In genomic region chr9:12794024-12794799, GRCh38 we compare ENCODE assay signal across 1 cellular context.
TF ChIP-seq lines count a peak whose summit lies in the region.

No MANE protein-coding gene starts in this region.

TF ChIP-seq in HEK293, 187 proteins besides CTCF, POLR2A, EP300 and RAD21 (continued from another document and continues in another):
- TF ChIP-seq TRIM28 (IDR thresholded peaks at IDR 0.05; ENCODE audit: borderline replicate concordance, low read length) = no peak
- no peak for TF ChIP-seq ZNF248 (tag by site-specific recombination; IDR thresholded peaks at IDR 0.05)
- TF ChIP-seq, protein P1, sequence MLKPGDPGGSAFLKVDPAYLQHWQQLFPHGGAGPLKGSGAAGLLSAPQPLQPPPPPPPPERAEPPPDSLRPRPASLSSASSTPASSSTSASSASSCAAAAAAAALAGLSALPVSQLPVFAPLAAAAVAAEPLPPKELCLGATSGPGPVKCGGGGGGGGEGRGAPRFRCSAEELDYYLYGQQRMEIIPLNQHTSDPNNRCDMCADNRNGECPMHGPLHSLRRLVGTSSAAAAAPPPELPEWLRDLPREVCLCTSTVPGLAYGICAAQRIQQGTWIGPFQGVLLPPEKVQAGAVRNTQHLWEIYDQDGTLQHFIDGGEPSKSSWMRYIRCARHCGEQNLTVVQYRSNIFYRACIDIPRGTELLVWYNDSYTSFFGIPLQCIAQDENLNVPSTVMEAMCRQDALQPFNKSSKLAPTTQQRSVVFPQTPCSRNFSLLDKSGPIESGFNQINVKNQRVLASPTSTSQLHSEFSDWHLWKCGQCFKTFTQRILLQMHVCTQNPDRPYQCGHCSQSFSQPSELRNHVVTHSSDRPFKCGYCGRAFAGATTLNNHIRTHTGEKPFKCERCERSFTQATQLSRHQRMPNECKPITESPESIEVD (tag by site-specific recombination; IDR thresholded peaks at IDR 0.05) = peak; percentile 85
- TF ChIP-seq, protein P2, sequence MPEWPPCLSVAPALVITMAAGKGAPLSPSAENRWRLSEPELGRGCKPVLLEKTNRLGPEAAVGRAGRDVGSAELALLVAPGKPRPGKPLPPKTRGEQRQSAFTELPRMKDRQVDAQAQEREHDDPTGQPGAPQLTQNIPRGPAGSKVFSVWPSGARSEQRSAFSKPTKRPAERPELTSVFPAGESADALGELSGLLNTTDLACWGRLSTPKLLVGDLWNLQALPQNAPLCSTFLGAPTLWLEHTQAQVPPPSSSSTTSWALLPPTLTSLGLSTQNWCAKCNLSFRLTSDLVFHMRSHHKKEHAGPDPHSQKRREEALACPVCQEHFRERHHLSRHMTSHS (tag by site-specific recombination; IDR thresholded peaks at IDR 0.05) = no peak
- no peak for TF ChIP-seq ZBTB8A (tag by site-specific recombination; IDR thresholded peaks at IDR 0.05)
- TF ChIP-seq ZNF629 (tag by site-specific recombination; IDR thresholded peaks at IDR 0.05) = no peak
- no peak for TF ChIP-seq ZNF423 (tag by site-specific recombination; IDR thresholded peaks at IDR 0.05)
- TF ChIP-seq ZSCAN30 (tag by site-specific recombination; IDR thresholded peaks at IDR 0.05) = no peak
- TF ChIP-seq ZFP37 (tag by site-specific recombination; IDR thresholded peaks at IDR 0.05) = no peak
- TF ChIP-seq PATZ1 (tag by site-specific recombination; IDR thresholded peaks at IDR 0.05) = no peak
- TF ChIP-seq PRDM1 (tag by site-specific recombination; IDR thresholded peaks at IDR 0.05) = no peak
- no peak for TF ChIP-seq ZNF133 (tag by site-specific recombination; IDR thresholded peaks at IDR 0.05)
- no peak for TF ChIP-seq ZNF626 (tag by site-specific recombination; IDR thresholded peaks at IDR 0.05)
- no peak for TF ChIP-seq ZNF335 (tag by site-specific recombination; conservative IDR thresholded peaks at IDR 0.05)
- TF ChIP-seq ZNF677 (tag by site-specific recombination; IDR thresholded peaks at IDR 0.05) = no peak
- peak; percentile 44; the same call in 1 of the 2 replicates for TF ChIP-seq ZNF366 (tag by site-specific recombination; conservative IDR thresholded peaks at IDR 0.05)
- no peak for TF ChIP-seq ZFP41 (tag by site-specific recombination; IDR thresholded peaks at IDR 0.05; ENCODE audit: borderline replicate concordance)
- TF ChIP-seq ZNF157 (tag by site-specific recombination; IDR thresholded peaks at IDR 0.05) = no peak
- TF ChIP-seq ZNF10 (tag by site-specific recombination; IDR thresholded peaks at IDR 0.05) = no peak
- TF ChIP-seq ZNF514 (tag by site-specific recombination; IDR thresholded peaks at IDR 0.05) = no peak
- TF ChIP-seq, protein P3, sequence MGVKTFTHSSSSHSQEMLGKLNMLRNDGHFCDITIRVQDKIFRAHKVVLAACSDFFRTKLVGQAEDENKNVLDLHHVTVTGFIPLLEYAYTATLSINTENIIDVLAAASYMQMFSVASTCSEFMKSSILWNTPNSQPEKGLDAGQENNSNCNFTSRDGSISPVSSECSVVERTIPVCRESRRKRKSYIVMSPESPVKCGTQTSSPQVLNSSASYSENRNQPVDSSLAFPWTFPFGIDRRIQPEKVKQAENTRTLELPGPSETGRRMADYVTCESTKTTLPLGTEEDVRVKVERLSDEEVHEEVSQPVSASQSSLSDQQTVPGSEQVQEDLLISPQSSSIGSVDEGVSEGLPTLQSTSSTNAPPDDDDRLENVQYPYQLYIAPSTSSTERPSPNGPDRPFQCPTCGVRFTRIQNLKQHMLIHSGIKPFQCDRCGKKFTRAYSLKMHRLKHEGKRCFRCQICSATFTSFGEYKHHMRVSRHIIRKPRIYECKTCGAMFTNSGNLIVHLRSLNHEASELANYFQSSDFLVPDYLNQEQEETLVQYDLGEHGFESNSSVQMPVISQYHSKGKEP (tag by site-specific recombination; IDR thresholded peaks at IDR 0.05) = no peak
- no peak for TF ChIP-seq ZNF26 (tag by site-specific recombination; IDR thresholded peaks at IDR 0.05)
- TF ChIP-seq ZNF211 (tag by site-specific recombination; IDR thresholded peaks at IDR 0.05; ENCODE audit: low read depth) = no peak
- TF ChIP-seq ZNF311 (tag by site-specific recombination; IDR thresholded peaks at IDR 0.05; ENCODE audit: borderline replicate concordance) = no peak
- no peak for TF ChIP-seq ZSCAN16 (tag by site-specific recombination; IDR thresholded peaks at IDR 0.05)
- TF ChIP-seq, protein P4, sequence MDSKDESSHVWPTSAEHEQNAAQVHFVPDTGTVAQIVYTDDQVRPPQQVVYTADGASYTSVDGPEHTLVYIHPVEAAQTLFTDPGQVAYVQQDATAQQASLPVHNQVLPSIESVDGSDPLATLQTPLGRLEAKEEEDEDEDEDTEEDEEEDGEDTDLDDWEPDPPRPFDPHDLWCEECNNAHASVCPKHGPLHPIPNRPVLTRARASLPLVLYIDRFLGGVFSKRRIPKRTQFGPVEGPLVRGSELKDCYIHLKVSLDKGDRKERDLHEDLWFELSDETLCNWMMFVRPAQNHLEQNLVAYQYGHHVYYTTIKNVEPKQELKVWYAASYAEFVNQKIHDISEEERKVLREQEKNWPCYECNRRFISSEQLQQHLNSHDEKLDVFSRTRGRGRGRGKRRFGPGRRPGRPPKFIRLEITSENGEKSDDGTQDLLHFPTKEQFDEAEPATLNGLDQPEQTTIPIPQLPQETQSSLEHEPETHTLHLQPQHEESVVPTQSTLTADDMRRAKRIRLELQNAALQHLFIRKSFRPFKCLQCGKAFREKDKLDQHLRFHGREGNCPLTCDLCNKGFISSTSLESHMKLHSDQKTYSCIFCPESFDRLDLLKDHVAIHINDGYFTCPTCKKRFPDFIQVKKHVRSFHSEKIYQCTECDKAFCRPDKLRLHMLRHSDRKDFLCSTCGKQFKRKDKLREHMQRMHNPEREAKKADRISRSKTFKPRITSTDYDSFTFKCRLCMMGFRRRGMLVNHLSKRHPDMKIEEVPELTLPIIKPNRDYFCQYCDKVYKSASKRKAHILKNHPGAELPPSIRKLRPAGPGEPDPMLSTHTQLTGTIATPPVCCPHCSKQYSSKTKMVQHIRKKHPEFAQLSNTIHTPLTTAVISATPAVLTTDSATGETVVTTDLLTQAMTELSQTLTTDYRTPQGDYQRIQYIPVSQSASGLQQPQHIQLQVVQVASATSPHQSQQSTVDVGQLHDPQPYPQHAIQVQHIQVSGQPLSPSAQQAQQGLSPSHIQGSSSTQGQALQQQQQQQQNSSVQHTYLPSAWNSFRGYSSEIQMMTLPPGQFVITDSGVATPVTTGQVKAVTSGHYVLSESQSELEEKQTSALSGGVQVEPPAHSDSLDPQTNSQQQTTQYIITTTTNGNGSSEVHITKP (tag by site-specific recombination; IDR thresholded peaks at IDR 0.05) = peak; percentile 36; the same call in 1 of the 2 replicates
- no peak for TF ChIP-seq ZNF292 (tag by site-specific recombination; IDR thresholded peaks at IDR 0.05; ENCODE audit: borderline replicate concordance, low read depth)
- no peak for TF ChIP-seq REPIN1 (tag by site-specific recombination; IDR thresholded peaks at IDR 0.05; ENCODE audit: low read depth)
- TF ChIP-seq ZNF518A (tag by site-specific recombination; conservative IDR thresholded peaks at IDR 0.05; ENCODE audit: low read depth) = no peak
- TF ChIP-seq, protein P5, sequence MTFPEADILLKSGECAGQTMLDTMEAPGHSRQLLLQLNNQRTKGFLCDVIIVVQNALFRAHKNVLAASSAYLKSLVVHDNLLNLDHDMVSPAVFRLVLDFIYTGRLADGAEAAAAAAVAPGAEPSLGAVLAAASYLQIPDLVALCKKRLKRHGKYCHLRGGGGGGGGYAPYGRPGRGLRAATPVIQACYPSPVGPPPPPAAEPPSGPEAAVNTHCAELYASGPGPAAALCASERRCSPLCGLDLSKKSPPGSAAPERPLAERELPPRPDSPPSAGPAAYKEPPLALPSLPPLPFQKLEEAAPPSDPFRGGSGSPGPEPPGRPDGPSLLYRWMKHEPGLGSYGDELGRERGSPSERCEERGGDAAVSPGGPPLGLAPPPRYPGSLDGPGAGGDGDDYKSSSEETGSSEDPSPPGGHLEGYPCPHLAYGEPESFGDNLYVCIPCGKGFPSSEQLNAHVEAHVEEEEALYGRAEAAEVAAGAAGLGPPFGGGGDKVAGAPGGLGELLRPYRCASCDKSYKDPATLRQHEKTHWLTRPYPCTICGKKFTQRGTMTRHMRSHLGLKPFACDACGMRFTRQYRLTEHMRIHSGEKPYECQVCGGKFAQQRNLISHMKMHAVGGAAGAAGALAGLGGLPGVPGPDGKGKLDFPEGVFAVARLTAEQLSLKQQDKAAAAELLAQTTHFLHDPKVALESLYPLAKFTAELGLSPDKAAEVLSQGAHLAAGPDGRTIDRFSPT (tag by site-specific recombination; IDR thresholded peaks at IDR 0.05) = no peak
- 0 out of 2 replicates have a peak, but pooled peaks have one; percentile 57 for TF ChIP-seq ZEB2 (tag by site-specific recombination; IDR thresholded peaks at IDR 0.05)
- TF ChIP-seq ZNF645 (tag by site-specific recombination; IDR thresholded peaks at IDR 0.05) = no peak
- TF ChIP-seq ZBTB17 (tag by site-specific recombination; IDR thresholded peaks at IDR 0.05) = 0 out of 2 replicates have a peak, but pooled peaks have one; percentile 26
- TF ChIP-seq KLF7 (tag by site-specific recombination; IDR thresholded peaks at IDR 0.05; ENCODE audit: borderline replicate concordance) = no peak
- TF ChIP-seq, protein P6, sequence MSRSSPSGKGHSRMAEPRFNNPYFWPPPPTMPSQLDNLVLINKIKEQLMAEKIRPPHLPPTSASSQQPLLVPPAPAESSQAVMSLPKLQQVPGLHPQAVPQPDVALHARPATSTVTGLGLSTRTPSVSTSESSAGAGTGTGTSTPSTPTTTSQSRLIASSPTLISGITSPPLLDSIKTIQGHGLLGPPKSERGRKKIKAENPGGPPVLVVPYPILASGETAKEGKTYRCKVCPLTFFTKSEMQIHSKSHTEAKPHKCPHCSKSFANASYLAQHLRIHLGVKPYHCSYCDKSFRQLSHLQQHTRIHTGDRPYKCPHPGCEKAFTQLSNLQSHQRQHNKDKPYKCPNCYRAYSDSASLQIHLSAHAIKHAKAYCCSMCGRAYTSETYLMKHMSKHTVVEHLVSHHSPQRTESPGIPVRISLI (tag by site-specific recombination; IDR thresholded peaks at IDR 0.05) = 0 out of 2 replicates have a peak, but pooled peaks have one; percentile 56
- TF ChIP-seq HOXD13 (CRISPR knock-in tag; IDR thresholded peaks at IDR 0.05; ENCODE audit: borderline replicate concordance) = no peak
- no peak for TF ChIP-seq ZNF324 (tag by site-specific recombination; IDR thresholded peaks at IDR 0.05)
- TF ChIP-seq BCL11A (tag by site-specific recombination; IDR thresholded peaks at IDR 0.05; ENCODE audit: low read depth) = no peak
